ENCODE assay signal across 19 cellular contexts in the genomic region with DNA sequence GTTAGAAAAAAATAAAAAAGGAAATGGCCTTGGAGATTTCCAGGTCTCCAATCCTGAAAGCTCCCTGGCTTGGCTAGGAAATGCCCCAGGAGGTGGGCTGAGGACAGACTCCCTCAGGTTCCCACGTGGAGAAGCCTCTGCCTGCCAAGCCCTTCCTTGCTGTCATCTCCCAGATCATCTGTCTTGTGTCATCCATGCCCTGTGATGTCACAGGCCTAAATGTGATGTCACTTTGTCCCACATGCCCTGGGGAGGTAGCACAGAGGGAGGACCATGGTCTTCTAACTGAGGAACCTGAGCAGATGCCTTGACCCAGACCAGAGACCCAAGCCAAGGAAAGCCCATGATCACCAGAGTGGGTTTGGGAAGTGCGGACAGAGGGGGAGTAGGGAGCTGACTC. TPM values are rescaled to one million over a fixed set of nuclear protein-coding genes. Genes with fewer than 3 reads are reported as not detected.
DNase-seq lines count a peak whose midpoint lies in the region; ATAC-seq lines count a peak whose summit lies in the region.
"Not testable (repeated sequence)": the region's sequence is repeated elsewhere in the genome, so short reads cannot be mapped to it uniquely, and the experiment has no call there.
"Had no signal": no experiment of that assay in that cellular context is flagged by ENCODE, and none has a peak within 500 bp of the region (broad histone marks: within the 10 kb centered on the region; RNA-seq: fewer than 3 reads in every experiment).

No MANE protein-coding gene starts in this region.

- H3K27me3 Mint-ChIP-seq in CD4-positive, CD25-positive, alpha-beta regulatory T cell; activated CD4-positive, alpha-beta memory T cell treated with anti-CD3 and anti-CD28 coated beads for 36 hours; activated naive CD4-positive, alpha-beta T cell treated with anti-CD3 and anti-CD28 coated beads, Interleukin-2, amount 10 ng/mL, durations not matched to agents 7 days and 5 days: not testable (repeated sequence)
- peaks cover 13 to 24% of the 10 kb centered on the region in 2 donors for H3K27me3 Mint-ChIP-seq in natural killer cell treated with Interleukin-12 subunit alpha and Interleukin-12 subunit beta and Interleukin-15 and Interleukin-18, amount 100 ng/mL, for 72 hours

- not testable (repeated sequence) for H3K36me3 Mint-ChIP-seq in CD4-positive, CD25-positive, alpha-beta regulatory T cell; activated CD4-positive, alpha-beta memory T cell treated with anti-CD3 and anti-CD28 coated beads for 36 hours; natural killer cell treated with Interleukin-12 subunit alpha and Interleukin-12 subunit beta and Interleukin-15 and Interleukin-18, amount 100 ng/mL, for 72 hours
- H3K36me3 Mint-ChIP-seq in activated naive CD4-positive, alpha-beta T cell treated with anti-CD3 and anti-CD28 coated beads, Interleukin-2, amount 10 ng/mL, durations not matched to agents 7 days and 5 days: peaks cover 13% of the 10 kb centered on the region

- not testable (repeated sequence) for H3K9me3 ChIP-seq in CD4-positive, CD25-positive, alpha-beta regulatory T cell (ENCODE audit: control insufficient read depth in 2 of 2, low read length in 2 of 2); KOPT-K1 (ENCODE audit: insufficient read depth, low read length, poor library complexity, severe bottlenecking); effector memory CD4-positive, alpha-beta T cell (ENCODE audit: control insufficient read depth, low read length)

- peak overlapping the region; percentile 50 for H3K4me3 ChIP-seq in CD4-positive, CD25-positive, alpha-beta regulatory T cell (ENCODE audit: low read depth, low read length)
- H3K4me3 ChIP-seq in effector memory CD4-positive, alpha-beta T cell (ENCODE audit: insufficient read depth, low read depth, low read length, poor library complexity, severe bottlenecking): not testable (repeated sequence)

- peaks cover 45 to 98% (median 74%) of the 10 kb centered on the region in 4 donors for H3K4me1 Mint-ChIP-seq in CD4-positive, CD25-positive, alpha-beta regulatory T cell
- peaks cover 88% of the 10 kb centered on the region for H3K4me1 Mint-ChIP-seq in activated CD4-positive, alpha-beta memory T cell treated with anti-CD3 and anti-CD28 coated beads for 36 hours (ENCODE audit: low read depth)
- peaks cover 95% of the 10 kb centered on the region for H3K4me1 Mint-ChIP-seq in activated naive CD4-positive, alpha-beta T cell treated with anti-CD3 and anti-CD28 coated beads, Interleukin-2, amount 10 ng/mL, durations not matched to agents 7 days and 5 days
- peaks cover 76 to 86% of the 10 kb centered on the region in 2 donors for H3K4me1 Mint-ChIP-seq in natural killer cell treated with Interleukin-12 subunit alpha and Interleukin-12 subunit beta and Interleukin-15 and Interleukin-18, amount 100 ng/mL, for 72 hours (ENCODE audit: low read depth in 2 of 2)

- H3K4me3 Mint-ChIP-seq in CD4-positive, CD25-positive, alpha-beta regulatory T cell: peak overlapping the region; percentile 48 to 89 (median 70)
- H3K4me3 Mint-ChIP-seq in activated CD4-positive, alpha-beta memory T cell treated with anti-CD3 and anti-CD28 coated beads for 36 hours: peak overlapping the region; percentile 24
- not testable (repeated sequence) for H3K4me3 Mint-ChIP-seq in activated naive CD4-positive, alpha-beta T cell treated with anti-CD3 and anti-CD28 coated beads, Interleukin-2, amount 10 ng/mL, durations not matched to agents 7 days and 5 days
- peak overlapping the region; percentile 56 for H3K4me3 Mint-ChIP-seq in natural killer cell treated with Interleukin-12 subunit alpha and Interleukin-12 subunit beta and Interleukin-15 and Interleukin-18, amount 100 ng/mL, for 72 hours

- not testable (repeated sequence) for ATAC-seq in CD4-positive, CD25-positive, alpha-beta regulatory T cell (ENCODE audit: low read depth in 2 of 2); natural killer cell treated with Interleukin-12 subunit alpha and Interleukin-12 subunit beta and Interleukin-15 and Interleukin-18, amount 100 ng/mL, for 72 hours

- peaks cover 95% of the 10 kb centered on the region for H3K4me1 ChIP-seq in CD4-positive, CD25-positive, alpha-beta regulatory T cell (ENCODE audit: control insufficient read depth, insufficient read depth, low read length, poor library complexity, severe bottlenecking)
- peaks cover 94% of the 10 kb centered on the region for H3K4me1 ChIP-seq in effector memory CD4-positive, alpha-beta T cell (ENCODE audit: control insufficient read depth, insufficient read depth, low read length, poor library complexity, severe bottlenecking)

- CTCF ChIA-PET in activated CD4-positive, alpha-beta memory T cell treated with anti-CD3 and anti-CD28 coated beads for 36 hours (lab: Charles Lee): interaction anchor here (0.6 to 4.0 kb wide), 11 partner anchors 12 to 254 kb away, joined by 3 to 48 read pairs (median 5); a partner anchor contains a TSS
- CTCF ChIA-PET in activated naive CD4-positive, alpha-beta T cell treated with anti-CD3 and anti-CD28 coated beads, Interleukin-2, amount 10 ng/mL, durations not matched to agents 7 days and 5 days (lab: Charles Lee): interaction anchor here (0.5 to 3.4 kb wide), 5 partner anchors 10 to 21 kb away, joined by 3 to 32 read pairs (median 3); no protein-coding TSS in a partner anchor

- POLR2A ChIA-PET in activated CD4-positive, alpha-beta memory T cell treated with anti-CD3 and anti-CD28 coated beads for 36 hours (lab: Charles Lee): interaction anchor here (0.8 kb wide), 1 partner anchor 17 kb away, joined by 3 read pairs; no protein-coding TSS in a partner anchor

- not testable (repeated sequence) for DNase-seq in CD4-positive, CD25-positive, alpha-beta regulatory T cell; activated naive CD4-positive, alpha-beta T cell treated with anti-CD3 and anti-CD28 coated beads, Interleukin-2, amount 10 ng/mL, durations not matched to agents 7 days and 5 days; effector memory CD4-positive, alpha-beta T cell; natural killer cell treated with Interleukin-12 subunit alpha and Interleukin-12 subunit beta and Interleukin-15 and Interleukin-18, amount 100 ng/mL, for 72 hours (ENCODE audit: low spot score)
- DNase-seq in activated CD4-positive, alpha-beta memory T cell treated with anti-CD3 and anti-CD28 coated beads for 36 hours: peak; percentile 58

- not testable (repeated sequence) for H3K9me3 Mint-ChIP-seq in CD4-positive, CD25-positive, alpha-beta regulatory T cell; activated CD4-positive, alpha-beta memory T cell treated with anti-CD3 and anti-CD28 coated beads for 36 hours; natural killer cell treated with Interleukin-12 subunit alpha and Interleukin-12 subunit beta and Interleukin-15 and Interleukin-18, amount 100 ng/mL, for 72 hours
- peaks cover 11% of the 10 kb centered on the region for H3K9me3 Mint-ChIP-seq in activated naive CD4-positive, alpha-beta T cell treated with anti-CD3 and anti-CD28 coated beads, Interleukin-2, amount 10 ng/mL, durations not matched to agents 7 days and 5 days

- intact Hi-C loops in activated CD4-positive, alpha-beta memory T cell treated with anti-CD3 and anti-CD28 coated beads for 36 hours (cut with micrococcal nuclease): not testable (repeated sequence)

- H3K27me3 ChIP-seq in CD4-positive, CD25-positive, alpha-beta regulatory T cell (ENCODE audit: control insufficient read depth, insufficient read depth, low read length); effector memory CD4-positive, alpha-beta T cell (replicated peaks; ENCODE audit: control insufficient read depth, insufficient read depth, low read length, poor library complexity, severe bottlenecking): not testable (repeated sequence)

- H3K36me3 ChIP-seq in CD4-positive, CD25-positive, alpha-beta regulatory T cell (ENCODE audit: control insufficient read depth, insufficient read depth, low read length); KOPT-K1 (ENCODE audit: insufficient read depth, low read length); effector memory CD4-positive, alpha-beta T cell (ENCODE audit: control insufficient read depth, insufficient read depth, low read length): not testable (repeated sequence)

- H3K27ac Mint-ChIP-seq in CD4-positive, CD25-positive, alpha-beta regulatory T cell: peak overlapping the region; percentile 90 to 96 (median 95)
- H3K27ac Mint-ChIP-seq in activated CD4-positive, alpha-beta memory T cell treated with anti-CD3 and anti-CD28 coated beads for 36 hours: peak overlapping the region; percentile 77
- H3K27ac Mint-ChIP-seq in activated naive CD4-positive, alpha-beta T cell treated with anti-CD3 and anti-CD28 coated beads, Interleukin-2, amount 10 ng/mL, durations not matched to agents 7 days and 5 days: peak overlapping the region; percentile 86
- peak overlapping the region; percentile 50 to 62 for H3K27ac Mint-ChIP-seq in natural killer cell treated with Interleukin-12 subunit alpha and Interleukin-12 subunit beta and Interleukin-15 and Interleukin-18, amount 100 ng/mL, for 72 hours

- peak overlapping the region; percentile 56 for H3K27ac ChIP-seq in CD4-positive, CD25-positive, alpha-beta regulatory T cell (ENCODE audit: insufficient read depth, low read length, poor library complexity, severe bottlenecking)
- H3K27ac ChIP-seq in KOPT-K1 (ENCODE audit: low read depth, low read length, poor library complexity, severe bottlenecking): peak overlapping the region; percentile 73
- H3K27ac ChIP-seq in effector memory CD4-positive, alpha-beta T cell (ENCODE audit: insufficient read depth, low read length, poor library complexity, severe bottlenecking): peak overlapping the region; percentile 29

RNA-seq across cellular contexts. Expression of a gene that starts 1.8 kb away (rescaled TPM):
- not detected for total RNA-seq in CD4-positive, CD25-positive, alpha-beta regulatory T cell
- under 1 TPM in 2 of 4 donors, not detected in 2; 0.25 to 0.55 TPM for polyA plus RNA-seq in CD4-positive, CD25-positive, alpha-beta regulatory T cell
- not detected for total RNA-seq in activated CD4-positive, alpha-beta memory T cell treated with anti-CD3 and anti-CD28 coated beads for 36 hours
- total RNA-seq in natural killer cell treated with Interleukin-12 subunit alpha and Interleukin-12 subunit beta and Interleukin-15 and Interleukin-18, amount 100 ng/mL, for 72 hours: not detected
- total RNA-seq: A172, endodermal cell, gastrocnemius medialis, hepatocyte, HFFc6, M059J, mesenteric fat pad, osteocyte, renal cortical epithelial cell, temporal lobe, urinary bladder had no signal
- polyA plus RNA-seq: hepatocyte had no signal

RNA-seq across cellular contexts. Expression of a gene that starts 20.4 kb away (rescaled TPM):
- 2.3 TPM for total RNA-seq in CD4-positive, CD25-positive, alpha-beta regulatory T cell
- polyA plus RNA-seq in CD4-positive, CD25-positive, alpha-beta regulatory T cell: 1 to 10 TPM in 3 of 4 donors, not detected in 1; 1.0 to 2.0 (median 1.3) TPM
- 1 to 10 TPM; 1.3 to 1.6 TPM for total RNA-seq in activated CD4-positive, alpha-beta memory T cell treated with anti-CD3 and anti-CD28 coated beads for 36 hours
- under 1 TPM in 1 of 2 donors, not detected in 1; 0.95 TPM for total RNA-seq in natural killer cell treated with Interleukin-12 subunit alpha and Interleukin-12 subunit beta and Interleukin-15 and Interleukin-18, amount 100 ng/mL, for 72 hours
- total RNA-seq: gastrocnemius medialis, HFFc6, osteocyte had no signal

RNA-seq across cellular contexts. Expression of a gene that starts 36.3 kb away (rescaled TPM):
- not detected for total RNA-seq in CD4-positive, CD25-positive, alpha-beta regulatory T cell
- polyA plus RNA-seq in CD4-positive, CD25-positive, alpha-beta regulatory T cell: not detected
- total RNA-seq in activated CD4-positive, alpha-beta memory T cell treated with anti-CD3 and anti-CD28 coated beads for 36 hours: not detected
- not detected for total RNA-seq in natural killer cell treated with Interleukin-12 subunit alpha and Interleukin-12 subunit beta and Interleukin-15 and Interleukin-18, amount 100 ng/mL, for 72 hours
- total RNA-seq: A172, esophagus squamous epithelium, gastrocnemius medialis, HFFc6, left lung, M059J, mesenteric fat pad, osteocyte, renal cortical epithelial cell, temporal lobe, urinary bladder had no signal
- polyA plus RNA-seq: urinary bladder had no signal

RNA-seq across cellular contexts. Expression of a gene that starts 56.6 kb away (rescaled TPM):
- 1,528 TPM for total RNA-seq in CD4-positive, CD25-positive, alpha-beta regulatory T cell
- polyA plus RNA-seq in CD4-positive, CD25-positive, alpha-beta regulatory T cell: over 10,000 TPM in 2 of 4 donors, 1,000 to 10,000 TPM in 2; 9,467 to 12,173 (median 10,919) TPM
- total RNA-seq in activated CD4-positive, alpha-beta memory T cell treated with anti-CD3 and anti-CD28 coated beads for 36 hours: 100 to 1,000 TPM; 261 to 291 TPM
- total RNA-seq in natural killer cell treated with Interleukin-12 subunit alpha and Interleukin-12 subunit beta and Interleukin-15 and Interleukin-18, amount 100 ng/mL, for 72 hours: 10 to 100 TPM in 1 of 2 donors, 1 to 10 TPM in 1; 8.1 to 17.2 TPM
- total RNA-seq: A172, HFFc6, M059J, osteocyte, renal cortical epithelial cell, temporal lobe had no signal

RNA-seq across cellular contexts. Expression of a gene that starts 57.8 kb away (rescaled TPM):
- 40.3 TPM for total RNA-seq in CD4-positive, CD25-positive, alpha-beta regulatory T cell
- 10 to 100 TPM; 24.1 to 31.2 (median 25.6) TPM for polyA plus RNA-seq in CD4-positive, CD25-positive, alpha-beta regulatory T cell
- total RNA-seq in activated CD4-positive, alpha-beta memory T cell treated with anti-CD3 and anti-CD28 coated beads for 36 hours: 10 to 100 TPM; 41.9 to 45.5 TPM
- total RNA-seq in natural killer cell treated with Interleukin-12 subunit alpha and Interleukin-12 subunit beta and Interleukin-15 and Interleukin-18, amount 100 ng/mL, for 72 hours: 10 to 100 TPM; 63.5 to 87.7 TPM
